Comparison of ENCODE assay signal across 1 cellular context in the genomic region with DNA sequence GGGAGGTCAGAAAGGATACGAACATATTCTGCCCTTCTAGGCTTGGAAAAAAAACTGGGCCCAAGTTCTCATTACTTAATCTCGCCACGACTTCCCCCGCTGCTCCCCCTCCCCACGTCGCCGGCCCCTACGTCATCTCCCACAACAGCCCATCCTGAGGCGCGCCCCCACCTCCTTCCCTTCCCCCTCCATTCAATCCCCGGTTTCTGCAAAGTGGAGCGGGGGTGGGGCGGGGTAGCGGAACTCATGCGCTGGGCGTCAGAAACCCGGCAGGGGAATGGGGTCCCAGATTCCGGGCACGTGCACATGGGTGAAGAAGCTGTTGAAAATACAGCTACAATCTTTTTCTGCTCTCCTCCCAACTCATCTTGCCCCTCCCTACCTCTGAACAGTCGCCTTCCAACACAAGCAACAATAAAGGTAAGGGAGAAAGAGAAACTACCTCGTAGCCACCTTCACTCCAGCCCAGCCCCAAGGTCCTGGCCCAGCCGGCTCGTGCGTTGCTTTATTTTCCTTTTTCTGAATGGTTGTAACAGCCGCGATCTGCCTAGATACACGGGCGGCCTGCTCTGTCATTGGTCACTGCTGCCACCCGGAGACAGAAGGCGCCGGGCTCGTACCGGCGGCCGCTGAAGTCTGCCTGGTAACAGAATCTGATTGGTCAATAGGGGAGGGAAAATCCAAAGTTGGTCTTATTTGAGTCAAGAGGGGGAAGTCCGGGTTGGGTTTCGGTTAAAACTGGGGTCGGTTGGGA.
A peak's percentile ranks its signal among the peaks of the same experiment; 100 is the strongest.
TF ChIP-seq lines count a peak whose summit lies in the region.

A gene (minus strand): TSS at position 484 of the 754 bp plus-strand sequence. CDS start 932 bp downstream, outside the sequence.

TF ChIP-seq in HepG2, 621 proteins besides CTCF, POLR2A, EP300 and RAD21 (continued from another document and continues in another):
- TF ChIP-seq, protein P1, sequence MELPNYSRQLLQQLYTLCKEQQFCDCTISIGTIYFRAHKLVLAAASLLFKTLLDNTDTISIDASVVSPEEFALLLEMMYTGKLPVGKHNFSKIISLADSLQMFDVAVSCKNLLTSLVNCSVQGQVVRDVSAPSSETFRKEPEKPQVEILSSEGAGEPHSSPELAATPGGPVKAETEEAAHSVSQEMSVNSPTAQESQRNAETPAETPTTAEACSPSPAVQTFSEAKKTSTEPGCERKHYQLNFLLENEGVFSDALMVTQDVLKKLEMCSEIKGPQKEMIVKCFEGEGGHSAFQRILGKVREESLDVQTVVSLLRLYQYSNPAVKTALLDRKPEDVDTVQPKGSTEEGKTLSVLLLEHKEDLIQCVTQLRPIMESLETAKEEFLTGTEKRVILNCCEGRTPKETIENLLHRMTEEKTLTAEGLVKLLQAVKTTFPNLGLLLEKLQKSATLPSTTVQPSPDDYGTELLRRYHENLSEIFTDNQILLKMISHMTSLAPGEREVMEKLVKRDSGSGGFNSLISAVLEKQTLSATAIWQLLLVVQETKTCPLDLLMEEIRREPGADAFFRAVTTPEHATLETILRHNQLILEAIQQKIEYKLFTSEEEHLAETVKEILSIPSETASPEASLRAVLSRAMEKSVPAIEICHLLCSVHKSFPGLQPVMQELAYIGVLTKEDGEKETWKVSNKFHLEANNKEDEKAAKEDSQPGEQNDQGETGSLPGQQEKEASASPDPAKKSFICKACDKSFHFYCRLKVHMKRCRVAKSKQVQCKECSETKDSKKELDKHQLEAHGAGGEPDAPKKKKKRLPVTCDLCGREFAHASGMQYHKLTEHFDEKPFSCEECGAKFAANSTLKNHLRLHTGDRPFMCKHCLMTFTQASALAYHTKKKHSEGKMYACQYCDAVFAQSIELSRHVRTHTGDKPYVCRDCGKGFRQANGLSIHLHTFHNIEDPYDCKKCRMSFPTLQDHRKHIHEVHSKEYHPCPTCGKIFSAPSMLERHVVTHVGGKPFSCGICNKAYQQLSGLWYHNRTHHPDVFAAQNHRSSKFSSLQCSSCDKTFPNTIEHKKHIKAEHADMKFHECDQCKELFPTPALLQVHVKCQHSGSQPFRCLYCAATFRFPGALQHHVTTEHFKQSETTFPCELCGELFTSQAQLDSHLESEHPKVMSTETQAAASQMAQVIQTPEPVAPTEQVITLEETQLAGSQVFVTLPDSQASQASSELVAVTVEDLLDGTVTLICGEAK (IDR thresholded peaks at IDR 0.05), result no peak
- TF ChIP-seq, protein P1 (CRISPR knock-in tag; IDR thresholded peaks at IDR 0.05), result 0 out of 2 replicates have a peak, but pooled peaks have one; percentile 24
- TF ChIP-seq, protein P2, sequence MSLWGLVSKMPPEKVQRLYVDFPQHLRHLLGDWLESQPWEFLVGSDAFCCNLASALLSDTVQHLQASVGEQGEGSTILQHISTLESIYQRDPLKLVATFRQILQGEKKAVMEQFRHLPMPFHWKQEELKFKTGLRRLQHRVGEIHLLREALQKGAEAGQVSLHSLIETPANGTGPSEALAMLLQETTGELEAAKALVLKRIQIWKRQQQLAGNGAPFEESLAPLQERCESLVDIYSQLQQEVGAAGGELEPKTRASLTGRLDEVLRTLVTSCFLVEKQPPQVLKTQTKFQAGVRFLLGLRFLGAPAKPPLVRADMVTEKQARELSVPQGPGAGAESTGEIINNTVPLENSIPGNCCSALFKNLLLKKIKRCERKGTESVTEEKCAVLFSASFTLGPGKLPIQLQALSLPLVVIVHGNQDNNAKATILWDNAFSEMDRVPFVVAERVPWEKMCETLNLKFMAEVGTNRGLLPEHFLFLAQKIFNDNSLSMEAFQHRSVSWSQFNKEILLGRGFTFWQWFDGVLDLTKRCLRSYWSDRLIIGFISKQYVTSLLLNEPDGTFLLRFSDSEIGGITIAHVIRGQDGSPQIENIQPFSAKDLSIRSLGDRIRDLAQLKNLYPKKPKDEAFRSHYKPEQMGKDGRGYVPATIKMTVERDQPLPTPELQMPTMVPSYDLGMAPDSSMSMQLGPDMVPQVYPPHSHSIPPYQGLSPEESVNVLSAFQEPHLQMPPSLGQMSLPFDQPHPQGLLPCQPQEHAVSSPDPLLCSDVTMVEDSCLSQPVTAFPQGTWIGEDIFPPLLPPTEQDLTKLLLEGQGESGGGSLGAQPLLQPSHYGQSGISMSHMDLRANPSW (CRISPR knock-in tag; IDR thresholded peaks at IDR 0.05; ENCODE audit: borderline replicate concordance), result no peak
- TF ChIP-seq TAF1 (CRISPR knock-in tag; IDR thresholded peaks at IDR 0.05), result peak; percentile 8; the same call in 1 of the 2 replicates
- TF ChIP-seq HES4 (CRISPR knock-in tag; IDR thresholded peaks at IDR 0.05; ENCODE audit: borderline replicate concordance), result 0 out of 2 replicates have a peak, but pooled peaks have one; percentile 24
- TF ChIP-seq, protein P3, sequence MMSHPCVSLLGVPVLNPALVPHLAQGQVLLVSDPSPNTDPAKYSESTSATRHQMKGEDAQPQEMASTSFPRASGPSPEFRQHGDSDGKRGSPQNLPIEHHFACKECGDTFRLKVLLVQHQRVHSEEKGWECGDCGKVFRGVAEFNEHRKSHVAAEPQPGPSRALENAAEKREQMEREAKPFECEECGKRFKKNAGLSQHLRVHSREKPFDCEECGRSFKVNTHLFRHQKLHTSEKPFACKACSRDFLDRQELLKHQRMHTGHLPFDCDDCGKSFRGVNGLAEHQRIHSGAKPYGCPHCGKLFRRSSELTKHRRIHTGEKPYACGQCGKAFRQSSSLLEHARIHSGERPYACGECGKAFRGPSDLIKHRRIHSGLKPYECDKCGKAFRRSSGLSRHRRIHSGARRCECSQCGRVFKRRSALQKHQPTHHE (CRISPR knock-in tag; IDR thresholded peaks at IDR 0.05; ENCODE audit: borderline replicate concordance), result no peak
- TF ChIP-seq, protein P4, sequence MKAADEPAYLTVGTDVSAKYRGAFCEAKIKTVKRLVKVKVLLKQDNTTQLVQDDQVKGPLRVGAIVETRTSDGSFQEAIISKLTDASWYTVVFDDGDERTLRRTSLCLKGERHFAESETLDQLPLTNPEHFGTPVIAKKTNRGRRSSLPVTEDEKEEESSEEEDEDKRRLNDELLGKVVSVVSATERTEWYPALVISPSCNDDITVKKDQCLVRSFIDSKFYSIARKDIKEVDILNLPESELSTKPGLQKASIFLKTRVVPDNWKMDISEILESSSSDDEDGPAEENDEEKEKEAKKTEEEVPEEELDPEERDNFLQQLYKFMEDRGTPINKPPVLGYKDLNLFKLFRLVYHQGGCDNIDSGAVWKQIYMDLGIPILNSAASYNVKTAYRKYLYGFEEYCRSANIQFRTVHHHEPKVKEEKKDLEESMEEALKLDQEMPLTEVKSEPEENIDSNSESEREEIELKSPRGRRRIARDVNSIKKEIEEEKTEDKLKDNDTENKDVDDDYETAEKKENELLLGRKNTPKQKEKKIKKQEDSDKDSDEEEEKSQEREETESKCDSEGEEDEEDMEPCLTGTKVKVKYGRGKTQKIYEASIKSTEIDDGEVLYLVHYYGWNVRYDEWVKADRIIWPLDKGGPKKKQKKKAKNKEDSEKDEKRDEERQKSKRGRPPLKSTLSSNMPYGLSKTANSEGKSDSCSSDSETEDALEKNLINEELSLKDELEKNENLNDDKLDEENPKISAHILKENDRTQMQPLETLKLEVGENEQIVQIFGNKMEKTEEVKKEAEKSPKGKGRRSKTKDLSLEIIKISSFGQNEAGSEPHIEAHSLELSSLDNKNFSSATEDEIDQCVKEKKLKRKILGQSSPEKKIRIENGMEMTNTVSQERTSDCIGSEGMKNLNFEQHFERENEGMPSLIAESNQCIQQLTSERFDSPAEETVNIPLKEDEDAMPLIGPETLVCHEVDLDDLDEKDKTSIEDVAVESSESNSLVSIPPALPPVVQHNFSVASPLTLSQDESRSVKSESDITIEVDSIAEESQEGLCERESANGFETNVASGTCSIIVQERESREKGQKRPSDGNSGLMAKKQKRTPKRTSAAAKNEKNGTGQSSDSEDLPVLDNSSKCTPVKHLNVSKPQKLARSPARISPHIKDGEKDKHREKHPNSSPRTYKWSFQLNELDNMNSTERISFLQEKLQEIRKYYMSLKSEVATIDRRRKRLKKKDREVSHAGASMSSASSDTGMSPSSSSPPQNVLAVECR (CRISPR knock-in tag; IDR thresholded peaks at IDR 0.05; ENCODE audit: borderline replicate concordance), result peak; percentile 73; the same call in 1 of the 2 replicates
- TF ChIP-seq RFX5 (IDR thresholded peaks at IDR 0.05; ENCODE audit: low read depth, low read length), result peak; percentile 99
- peak; percentile 51 for TF ChIP-seq PHF8 (CRISPR knock-in tag; IDR thresholded peaks at IDR 0.05)
- peak; percentile 79 for TF ChIP-seq RBM39 (IDR thresholded peaks at IDR 0.05; ENCODE audit: low read depth, low read length, poor library complexity, severe bottlenecking)
- TF ChIP-seq ZSCAN21 (CRISPR knock-in tag; IDR thresholded peaks at IDR 0.05; ENCODE audit: borderline replicate concordance), result no peak
- TF ChIP-seq, protein P5, sequence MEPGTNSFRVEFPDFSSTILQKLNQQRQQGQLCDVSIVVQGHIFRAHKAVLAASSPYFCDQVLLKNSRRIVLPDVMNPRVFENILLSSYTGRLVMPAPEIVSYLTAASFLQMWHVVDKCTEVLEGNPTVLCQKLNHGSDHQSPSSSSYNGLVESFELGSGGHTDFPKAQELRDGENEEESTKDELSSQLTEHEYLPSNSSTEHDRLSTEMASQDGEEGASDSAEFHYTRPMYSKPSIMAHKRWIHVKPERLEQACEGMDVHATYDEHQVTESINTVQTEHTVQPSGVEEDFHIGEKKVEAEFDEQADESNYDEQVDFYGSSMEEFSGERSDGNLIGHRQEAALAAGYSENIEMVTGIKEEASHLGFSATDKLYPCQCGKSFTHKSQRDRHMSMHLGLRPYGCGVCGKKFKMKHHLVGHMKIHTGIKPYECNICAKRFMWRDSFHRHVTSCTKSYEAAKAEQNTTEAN (CRISPR knock-in tag; conservative IDR thresholded peaks at IDR 0.05), result no peak
- TF ChIP-seq, protein P6, sequence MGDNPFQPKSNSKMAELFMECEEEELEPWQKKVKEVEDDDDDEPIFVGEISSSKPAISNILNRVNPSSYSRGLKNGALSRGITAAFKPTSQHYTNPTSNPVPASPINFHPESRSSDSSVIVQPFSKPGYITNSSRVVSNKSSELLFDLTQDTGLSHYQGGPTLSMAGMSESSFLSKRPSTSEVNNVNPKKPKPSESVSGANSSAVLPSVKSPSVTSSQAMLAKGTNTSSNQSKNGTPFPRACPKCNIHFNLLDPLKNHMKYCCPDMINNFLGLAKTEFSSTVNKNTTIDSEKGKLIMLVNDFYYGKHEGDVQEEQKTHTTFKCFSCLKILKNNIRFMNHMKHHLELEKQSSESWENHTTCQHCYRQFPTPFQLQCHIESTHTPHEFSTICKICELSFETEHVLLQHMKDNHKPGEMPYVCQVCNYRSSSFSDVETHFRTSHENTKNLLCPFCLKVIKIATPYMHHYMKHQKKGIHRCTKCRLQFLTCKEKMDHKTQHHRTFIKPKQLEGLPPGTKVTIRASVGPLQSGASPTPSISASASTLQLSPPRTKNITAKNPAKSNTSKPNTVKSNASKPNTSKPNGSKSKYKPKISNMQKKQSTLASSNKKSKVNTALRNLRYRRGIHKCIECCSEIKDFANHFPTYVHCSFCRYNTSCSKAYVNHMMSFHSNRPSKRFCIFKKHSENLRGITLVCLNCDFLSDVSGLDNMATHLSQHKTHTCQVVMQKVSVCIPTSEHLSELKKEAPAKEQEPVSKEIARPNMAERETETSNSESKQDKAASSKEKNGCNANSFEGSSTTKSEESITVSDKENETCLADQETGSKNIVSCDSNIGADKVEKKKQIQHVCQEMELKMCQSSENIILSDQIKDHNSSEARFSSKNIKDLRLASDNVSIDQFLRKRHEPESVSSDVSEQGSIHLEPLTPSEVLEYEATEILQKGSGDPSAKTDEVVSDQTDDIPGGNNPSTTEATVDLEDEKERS (CRISPR knock-in tag; IDR thresholded peaks at IDR 0.05), result no peak
- TF ChIP-seq SALL2 (CRISPR knock-in tag; IDR thresholded peaks at IDR 0.05), result no peak
- TF ChIP-seq ZFP36L1 (CRISPR knock-in tag; IDR thresholded peaks at IDR 0.05), result no peak
- peak; percentile 45 for TF ChIP-seq HNRNPLL (IDR thresholded peaks at IDR 0.05; ENCODE audit: low read depth, low read length, poor library complexity, severe bottlenecking)
- TF ChIP-seq NFYC (CRISPR knock-in tag; IDR thresholded peaks at IDR 0.05), result peak; percentile 89
- no peak for TF ChIP-seq NFE2L1 (CRISPR knock-in tag; IDR thresholded peaks at IDR 0.05; ENCODE audit: borderline replicate concordance)
- no peak for TF ChIP-seq SRSF9 (IDR thresholded peaks at IDR 0.05; ENCODE audit: borderline replicate concordance, insufficient read depth, low read depth, low read length, poor library complexity, severe bottlenecking)
- peak; percentile 59; the same call in 1 of the 2 replicates for TF ChIP-seq NCOR1 (IDR thresholded peaks at IDR 0.05; ENCODE audit: borderline replicate concordance, low read length)
- peak; percentile 47; the same call in 1 of the 3 replicates for TF ChIP-seq MXI1 (IDR thresholded peaks at IDR 0.05; ENCODE audit: borderline replicate concordance, low read depth, low read length)
- TF ChIP-seq, protein P7, sequence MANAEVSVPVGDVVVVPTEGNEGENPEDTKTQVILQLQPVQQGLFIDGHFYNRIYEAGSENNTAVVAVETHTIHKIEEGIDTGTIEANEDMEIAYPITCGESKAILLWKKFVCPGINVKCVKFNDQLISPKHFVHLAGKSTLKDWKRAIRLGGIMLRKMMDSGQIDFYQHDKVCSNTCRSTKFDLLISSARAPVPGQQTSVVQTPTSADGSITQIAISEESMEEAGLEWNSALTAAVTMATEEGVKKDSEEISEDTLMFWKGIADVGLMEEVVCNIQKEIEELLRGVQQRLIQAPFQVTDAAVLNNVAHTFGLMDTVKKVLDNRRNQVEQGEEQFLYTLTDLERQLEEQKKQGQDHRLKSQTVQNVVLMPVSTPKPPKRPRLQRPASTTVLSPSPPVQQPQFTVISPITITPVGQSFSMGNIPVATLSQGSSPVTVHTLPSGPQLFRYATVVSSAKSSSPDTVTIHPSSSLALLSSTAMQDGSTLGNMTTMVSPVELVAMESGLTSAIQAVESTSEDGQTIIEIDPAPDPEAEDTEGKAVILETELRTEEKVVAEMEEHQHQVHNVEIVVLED (CRISPR knock-in tag; IDR thresholded peaks at IDR 0.05; ENCODE audit: borderline replicate concordance), result peak; percentile 42; the same call in 1 of the 2 replicates
- TF ChIP-seq CEBPG (CRISPR knock-in tag; IDR thresholded peaks at IDR 0.05), result no peak
- peak; percentile 29; the same call in 1 of the 2 replicates for TF ChIP-seq ZFX (CRISPR knock-in tag; IDR thresholded peaks at IDR 0.05; ENCODE audit: low read depth)
